ENCODE assay signal across 2 cellular contexts in the genomic region with DNA sequence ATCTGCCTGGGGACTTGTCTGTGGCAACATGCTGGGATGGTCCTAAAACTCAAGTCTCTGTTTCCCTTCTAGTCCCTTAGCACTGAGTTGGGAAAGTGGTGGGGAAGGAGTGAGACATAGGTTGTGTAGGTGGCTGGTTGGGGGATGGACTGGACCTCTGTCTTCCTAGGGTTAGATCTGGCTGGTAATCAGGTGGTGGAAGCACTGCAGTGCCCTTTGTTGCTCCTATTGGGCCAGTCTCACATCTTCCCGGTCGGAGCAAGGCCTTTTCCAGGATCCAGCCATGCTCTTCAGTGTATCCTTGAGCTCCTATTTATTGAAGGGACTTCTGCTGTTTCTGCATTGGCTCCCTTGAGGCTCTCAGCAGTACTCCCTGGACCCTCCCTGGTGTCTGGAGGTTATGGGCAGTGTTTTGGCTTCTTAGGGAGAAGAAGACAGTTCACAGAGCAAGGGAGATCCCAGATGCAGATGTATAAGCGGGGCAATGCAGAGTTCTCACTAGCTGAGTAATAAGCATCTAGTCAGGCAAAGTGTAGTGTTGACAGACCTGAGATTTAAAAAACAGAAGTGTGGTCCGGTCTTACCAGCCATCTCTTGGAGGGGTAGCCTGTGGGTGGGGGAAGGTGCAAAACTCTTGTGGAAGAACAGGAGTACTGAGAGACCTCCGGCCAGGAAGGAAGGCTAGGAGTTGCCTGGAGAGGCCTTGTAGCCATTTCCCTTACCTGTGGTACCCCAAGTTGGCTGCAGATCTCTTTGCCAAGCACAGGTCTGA.
A peak's percentile ranks its signal among the peaks of the same experiment; 100 is the strongest.
TF ChIP-seq lines count a peak whose summit lies in the region.

No MANE protein-coding gene starts in this region.

TF ChIP-seq in A549, 52 proteins besides CTCF, POLR2A, EP300 and RAD21:
- TF ChIP-seq JUNB (IDR thresholded peaks at IDR 0.05) = no peak

TF ChIP-seq in HEK293, 187 proteins besides CTCF, POLR2A, EP300 and RAD21:
- TF ChIP-seq SP7 (tag by site-specific recombination; IDR thresholded peaks at IDR 0.05) (no peak), ZNF133 (tag by site-specific recombination; IDR thresholded peaks at IDR 0.05) (peak; percentile 74; the same call in 1 of the 2 replicates), ZBTB17 (tag by site-specific recombination; IDR thresholded peaks at IDR 0.05) (peak; percentile 35; the same call in 1 of the 2 replicates), ZNF600 (tag by site-specific recombination; IDR thresholded peaks at IDR 0.05) (peak; percentile 55; the same call in 1 of the 2 replicates), ZNF514 (tag by site-specific recombination; IDR thresholded peaks at IDR 0.05) (no peak), ZBTB48 (tag by site-specific recombination; IDR thresholded peaks at IDR 0.05) (peak; percentile 38), ZNF10 (tag by site-specific recombination; IDR thresholded peaks at IDR 0.05) (peak; percentile 71; the same call in 1 of the 2 replicates)
- TF ChIP-seq, protein P1, sequence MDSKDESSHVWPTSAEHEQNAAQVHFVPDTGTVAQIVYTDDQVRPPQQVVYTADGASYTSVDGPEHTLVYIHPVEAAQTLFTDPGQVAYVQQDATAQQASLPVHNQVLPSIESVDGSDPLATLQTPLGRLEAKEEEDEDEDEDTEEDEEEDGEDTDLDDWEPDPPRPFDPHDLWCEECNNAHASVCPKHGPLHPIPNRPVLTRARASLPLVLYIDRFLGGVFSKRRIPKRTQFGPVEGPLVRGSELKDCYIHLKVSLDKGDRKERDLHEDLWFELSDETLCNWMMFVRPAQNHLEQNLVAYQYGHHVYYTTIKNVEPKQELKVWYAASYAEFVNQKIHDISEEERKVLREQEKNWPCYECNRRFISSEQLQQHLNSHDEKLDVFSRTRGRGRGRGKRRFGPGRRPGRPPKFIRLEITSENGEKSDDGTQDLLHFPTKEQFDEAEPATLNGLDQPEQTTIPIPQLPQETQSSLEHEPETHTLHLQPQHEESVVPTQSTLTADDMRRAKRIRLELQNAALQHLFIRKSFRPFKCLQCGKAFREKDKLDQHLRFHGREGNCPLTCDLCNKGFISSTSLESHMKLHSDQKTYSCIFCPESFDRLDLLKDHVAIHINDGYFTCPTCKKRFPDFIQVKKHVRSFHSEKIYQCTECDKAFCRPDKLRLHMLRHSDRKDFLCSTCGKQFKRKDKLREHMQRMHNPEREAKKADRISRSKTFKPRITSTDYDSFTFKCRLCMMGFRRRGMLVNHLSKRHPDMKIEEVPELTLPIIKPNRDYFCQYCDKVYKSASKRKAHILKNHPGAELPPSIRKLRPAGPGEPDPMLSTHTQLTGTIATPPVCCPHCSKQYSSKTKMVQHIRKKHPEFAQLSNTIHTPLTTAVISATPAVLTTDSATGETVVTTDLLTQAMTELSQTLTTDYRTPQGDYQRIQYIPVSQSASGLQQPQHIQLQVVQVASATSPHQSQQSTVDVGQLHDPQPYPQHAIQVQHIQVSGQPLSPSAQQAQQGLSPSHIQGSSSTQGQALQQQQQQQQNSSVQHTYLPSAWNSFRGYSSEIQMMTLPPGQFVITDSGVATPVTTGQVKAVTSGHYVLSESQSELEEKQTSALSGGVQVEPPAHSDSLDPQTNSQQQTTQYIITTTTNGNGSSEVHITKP (tag by site-specific recombination; IDR thresholded peaks at IDR 0.05) = 0 out of 2 replicates have a peak, but pooled peaks have one; percentile 24
